Comparison of ENCODE assay signal across 8 cellular contexts in genomic region chr16:30761928-30762902, GRCh38. TPM values are rescaled to one million over a fixed set of nuclear protein-coding genes. Genes with fewer than 3 reads are reported as not detected.
DNase-seq lines count a peak whose midpoint lies in the region; ATAC-seq and TF ChIP-seq lines count a peak whose summit lies in the region.

Gene CFAP119 (minus strand): TSS chr16:30762062. CDS start chr16:30761748, 314 bp downstream.
Gene RNF40 (plus strand): TSS chr16:30762322. CDS start chr16:30762546, 224 bp downstream.

- ATAC-seq in GM18873 (IDR thresholded peaks at IDR 0.05; ENCODE audit: low FRiP score, unreplicated experiment) (peak; percentile 82), HG03135 (IDR thresholded peaks at IDR 0.05; ENCODE audit: unreplicated experiment) (peak; percentile 82)

- H3K36me3 ChIP-seq in breast epithelium, result peaks cover 11% of the 10 kb centered on the region
- H3K36me3 ChIP-seq in iPS-20b (ENCODE audit: insufficient read depth, low read depth, low read length), result peaks cover 49% of the 10 kb centered on the region
- peaks cover 43 to 48% (median 44%) of the 10 kb centered on the region in 3 donors for H3K36me3 ChIP-seq in skeletal muscle tissue (ENCODE audit: control insufficient read depth in 3 of 3, insufficient read depth in 3 of 3, low read length in 3 of 3)

- peak; percentile 88 for DNase-seq in AG04449 (ENCODE audit: low read depth, low spot score)
- peak; percentile 97 for DNase-seq in NCI-H2196 (lab: John Stamatoyannopoulos, UW; ENCODE audit: unreplicated experiment)
- DNase-seq in breast epithelium (ENCODE audit: low spot score in 2 of 2), result peak; percentile 96 to 99

- H3K27me3 ChIP-seq in breast epithelium (no peaks in the 10 kb centered on the region), iPS-20b (ENCODE audit: insufficient read depth, low read length) (no peaks in the 10 kb centered on the region), skeletal muscle tissue (ENCODE audit: control insufficient read depth in 3 of 3, insufficient read depth in 3 of 3, low read length in 3 of 3) (no peaks in the 10 kb centered on the region)

- TF ChIP-seq CTCF in AG04449 (IDR thresholded peaks at IDR 0.05; ENCODE audit: insufficient read depth, low read length, missing control alignments), result no peak
- no peak for TF ChIP-seq CTCF in VCaP (conservative IDR thresholded peaks at IDR 0.05)
- TF ChIP-seq CTCF in breast epithelium (IDR thresholded peaks at IDR 0.05), result no peak

- peaks cover 3 to 19% of the 10 kb centered on the region in 2 donors for H3K4me1 ChIP-seq in breast epithelium
- H3K4me1 ChIP-seq in iPS-20b (ENCODE audit: insufficient read depth, low read length), result no peaks in the 10 kb centered on the region; the same call in none of the 2 replicates
- H3K4me1 ChIP-seq in skeletal muscle tissue (ENCODE audit: control insufficient read depth in 3 of 3, insufficient read depth in 3 of 3, low read length in 3 of 3), result peaks cover 29 to 40% (median 35%) of the 10 kb centered on the region in 3 donors

- H3K27ac ChIP-seq in VCaP, result peak within 1 kb of the TSS; percentile 75
- peak within 1 kb of the TSS; percentile 89 to 96 for H3K27ac ChIP-seq in breast epithelium
- H3K27ac ChIP-seq in iPS-20b (ENCODE audit: low read length), result peak within 1 kb of the TSS; percentile 84
- peak within 1 kb of the TSS; percentile 94 for H3K27ac ChIP-seq in skeletal muscle tissue (ENCODE audit: low read depth, low read length)

- H3K9me3 ChIP-seq in breast epithelium (no peaks in the 10 kb centered on the region), iPS-20b (ENCODE audit: insufficient read depth, low read depth, low read length) (no peaks in the 10 kb centered on the region), skeletal muscle tissue (ENCODE audit: control insufficient read depth in 3 of 3, low read length in 3 of 3) (no peaks in the 10 kb centered on the region)

- peak within 1 kb of the TSS; percentile 92 for H3K9ac ChIP-seq in iPS-20b (ENCODE audit: low read depth, low read length)
- peak within 1 kb of the TSS; percentile 94 to 97 (median 97) for H3K9ac ChIP-seq in skeletal muscle tissue (ENCODE audit: low read depth in 1 of 3, low read length in 3 of 3)

- peak; percentile 86 for TF ChIP-seq POLR2A in breast epithelium (IDR thresholded peaks at IDR 0.05)

- intact Hi-C loops in breast epithelium (cut with DNase I; ENCODE audit: low total_unique reads), result no loop called here

- POLR2A ChIA-PET in AG04449 (lab: Yijun Ruan, JAX), result interaction anchor here (1.3 kb wide), 1 partner anchor 13 kb away, joined by 6 read pairs; no protein-coding TSS in a partner anchor

- CTCF ChIA-PET in AG04449 (lab: Yijun Ruan, JAX), result interaction anchor here (0.7 to 3.4 kb wide), 5 partner anchors 15 to 139 kb away, joined by 3 to 11 read pairs (median 3); no protein-coding TSS in a partner anchor

- peak within 1 kb of the TSS; percentile 96 for H3K4me3 ChIP-seq in AG04449 (ENCODE audit: low read depth, low read length)
- peak within 1 kb of the TSS; percentile 82 to 93 (median 83) for H3K4me3 ChIP-seq in breast epithelium
- peak within 1 kb of the TSS; percentile 96 for H3K4me3 ChIP-seq in iPS-20b (ENCODE audit: low read length)
- peak within 1 kb of the TSS; percentile 86 to 97 (median 93) for H3K4me3 ChIP-seq in skeletal muscle tissue (ENCODE audit: low read length in 3 of 3)

RNA-seq across cellular contexts. Expression of gene CFAP119, which starts in this region (rescaled TPM):
- total RNA-seq in breast epithelium (10 to 100 TPM in 2 of 3 donors, 1 to 10 TPM in 1; 1.4 to 17.1 (median 13.4) TPM), skeletal muscle tissue (1.6 TPM)

RNA-seq across cellular contexts. Expression of gene RNF40, which starts in this region (rescaled TPM):
- total RNA-seq in breast epithelium (10 to 100 TPM; 77.0 to 84.7 (median 77.3) TPM), skeletal muscle tissue (50.6 TPM)

Comparison
In these comparisons a context has a peak if more than half of its experiments do, and no peak if none do; other contexts are left out.
1. Peak in every context shown above with its lines: DNase-seq, ATAC-seq, H3K4me3 ChIP-seq and H3K27ac ChIP-seq.